8 cellular contexts compared by ENCODE assay signal in the genomic region with DNA sequence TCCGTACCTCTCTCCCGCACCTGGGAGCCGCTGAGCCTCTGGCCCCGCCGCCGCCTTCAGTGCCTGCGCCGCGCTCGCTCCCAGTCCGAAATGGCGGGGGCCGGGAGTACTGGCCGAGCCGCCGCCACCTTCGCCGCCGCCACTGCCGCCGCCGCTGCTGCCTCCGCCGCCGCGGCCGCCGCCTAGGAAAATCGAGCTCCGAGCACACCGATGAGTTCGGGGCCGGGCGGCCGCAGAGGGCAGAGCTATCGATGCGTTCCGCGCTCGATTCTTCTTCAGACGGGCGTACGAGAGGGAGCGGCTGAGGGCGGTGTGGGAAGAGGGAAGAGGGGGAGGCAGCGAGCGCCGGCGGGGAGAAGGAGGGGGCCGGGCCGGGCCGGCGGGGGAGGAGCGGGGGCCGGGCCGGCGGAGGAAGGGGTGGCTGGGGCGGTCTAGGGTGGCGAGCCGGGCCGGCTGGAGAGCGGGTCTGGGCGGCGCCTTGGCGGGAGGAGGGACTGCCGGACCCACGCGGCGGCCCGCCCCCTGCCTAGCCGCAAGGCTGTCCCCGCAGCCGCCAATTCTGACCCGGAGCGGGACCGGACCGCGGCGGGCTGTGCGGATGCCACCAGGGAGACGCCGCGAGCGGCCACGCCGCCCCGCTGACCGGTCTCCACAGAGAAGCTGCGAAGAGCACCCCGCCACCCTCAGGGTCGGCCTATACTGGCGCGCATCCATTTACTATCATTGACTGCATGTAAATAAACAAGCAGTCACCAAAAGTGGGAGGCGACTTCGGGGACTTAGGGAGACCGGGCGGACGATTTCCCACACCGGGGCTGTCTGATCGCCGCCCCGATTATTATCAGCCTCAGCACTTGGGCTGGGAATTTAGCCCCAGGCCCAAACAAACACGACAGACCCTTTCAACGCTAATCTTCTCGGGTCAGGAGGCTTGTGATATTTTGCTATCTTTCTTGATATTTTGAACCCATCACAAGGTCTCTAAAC. TPM values are rescaled to one million over a fixed set of nuclear protein-coding genes. Genes with fewer than 3 reads are reported as not detected.
DNase-seq lines count a peak whose midpoint lies in the region; ATAC-seq and TF ChIP-seq lines count a peak whose summit lies in the region.

A gene (minus strand): TSS at position 186 of the 987 bp plus-strand sequence.

- DNase-seq in GM13977 (ENCODE audit: low spot score), result peak; percentile 95
- DNase-seq in NCI-H146 (lab: John Stamatoyannopoulos, UW), result peak; percentile 97
- DNase-seq in T-helper 1 cell, result peak; percentile 83 to 91 (median 88)
- peak; percentile 97 to 98 (median 97) for DNase-seq in adrenal gland
- peak; percentile 97 to 98 for DNase-seq in heart right ventricle
- DNase-seq in posterior cingulate gyrus, result peak; percentile 90 to 99 (median 93)
- DNase-seq in type B pancreatic cell (ENCODE audit: extremely low spot score, unreplicated experiment), result peak; percentile 94

- H3K9me3 ChIP-seq in adrenal gland (replicated peaks in 1 of 3) (no peaks in the 10 kb centered on the region), heart right ventricle (no peaks in the 10 kb centered on the region)

- H3K36me3 ChIP-seq in adrenal gland (replicated peaks in 1 of 2) (no peaks in the 10 kb centered on the region), heart right ventricle (peaks cover 0 to 10% (median 0%) of the 10 kb centered on the region in 9 donors)

- 0 to 2% (median 1%) methylated on average over 13 to 105 of the region's 105 CpGs for WGBS in adrenal gland, 4 donors
- 0 to 1% methylated on average over 80 to 105 of the region's 105 CpGs for WGBS in heart right ventricle, 2 donors

- peaks cover 10% of the 10 kb centered on the region for H3K4me1 Mint-ChIP-seq in type B pancreatic cell (ENCODE audit: unreplicated experiment)

- H3K27ac ChIP-seq in adrenal gland (peak within 1 kb of the TSS; percentile 34 to 99 (median 95)), heart right ventricle (peak within 1 kb of the TSS; percentile 93 to 97 (median 94))

- no peaks in the 10 kb centered on the region for H3K27me3 Mint-ChIP-seq in type B pancreatic cell

- intact Hi-C loops in adrenal gland (cut with DNase I) (loop anchor here in 1 of 2 donors (5.0 kb wide), 1 partner anchor 131 kb away; no protein-coding TSS in a partner anchor), heart right ventricle (cut with DNase I) (loop anchor here in 4 of 10 donors (2.0 to 5.0 kb wide), 3 partner anchors 54 to 132 kb away; a partner anchor contains a TSS), posterior cingulate gyrus (cut with DNase I) (loop anchor here (5.0 kb wide), 1 partner anchor 54 kb away; a partner anchor contains a TSS)

- no peak for TF ChIP-seq CTCF in GM13977 (IDR thresholded peaks at IDR 0.05; ENCODE audit: extremely low read depth, insufficient read depth, missing control alignments)
- peak in 2 of 6 experiments; percentile 2 to 8 for TF ChIP-seq CTCF in adrenal gland (IDR thresholded peaks at IDR 0.05)
- peak in 2 of 9 donors; percentile 4 to 13 for TF ChIP-seq CTCF in heart right ventricle (IDR thresholded peaks at IDR 0.05)
- no peak for TF ChIP-seq CTCF in type B pancreatic cell (conservative IDR thresholded peaks at IDR 0.05)

- in situ Hi-C loops in GM13977 (cut with MboI; ENCODE audit: low pct_unique_long_range_greater_than_20kb, low sequenced_read_pairs, unreplicated experiment), result no loop called here

- no peaks in the 10 kb centered on the region for H3K27me3 ChIP-seq in adrenal gland
- H3K27me3 ChIP-seq in heart right ventricle, result no peaks in the 10 kb centered on the region

- TF ChIP-seq POLR2A in adrenal gland (IDR thresholded peaks at IDR 0.05), result peak; percentile 81 to 90

- H3K4me3 ChIP-seq in adrenal gland, result peak within 1 kb of the TSS; percentile 26 to 95 (median 64)
- peak within 1 kb of the TSS; percentile 78 to 98 (median 93) for H3K4me3 ChIP-seq in heart right ventricle

- H3K36me3 Mint-ChIP-seq in type B pancreatic cell, result peaks cover 17% of the 10 kb centered on the region

- H3K4me3 Mint-ChIP-seq in type B pancreatic cell, result peak within 1 kb of the TSS; percentile 93

- H3K4me1 ChIP-seq in adrenal gland (replicated peaks in 1 of 2) (peaks cover 0 to 12% of the 10 kb centered on the region in 2 donors), heart right ventricle (peaks cover 3 to 31% (median 15%) of the 10 kb centered on the region in 9 donors)

- peaks cover 6% of the 10 kb centered on the region for H3K9me3 Mint-ChIP-seq in type B pancreatic cell

- H3K27ac Mint-ChIP-seq in type B pancreatic cell, result peak within 1 kb of the TSS; percentile 94

- ATAC-seq in HG02870 (IDR thresholded peaks at IDR 0.05; ENCODE audit: unreplicated experiment) (peak; percentile 73), heart right ventricle (peak; percentile 96 to 99 (median 98))

RNA-seq across cellular contexts. Expression of the gene that starts here (rescaled TPM):
- total RNA-seq in adrenal gland, result 10 to 100 TPM in 5 of 8 donors, 1 to 10 TPM in 3; 7.0 to 21.3 (median 12.8) TPM
- 10 to 100 TPM in 1 of 3 donors, 1 to 10 TPM in 2; 3.6 to 16.9 (median 4.0) TPM for polyA plus RNA-seq in adrenal gland
- total RNA-seq in heart right ventricle, result 10 to 100 TPM in 8 of 10 donors, 1 to 10 TPM in 2; 8.4 to 14.1 (median 11.7) TPM
- polyA plus RNA-seq in heart right ventricle, result 1 to 10 TPM; 3.4 to 7.1 TPM
- 37.4 and 93.3 TPM in 2 replicates for total RNA-seq in type B pancreatic cell (ENCODE audit: low replicate concordance)

Comparison
In these comparisons a context has a peak if more than half of its experiments do, and no peak if none do; other contexts are left out.
1. Peak in every context shown above with its lines: DNase-seq, ATAC-seq, H3K4me3 ChIP-seq and H3K27ac ChIP-seq.